ENCODE assay signal across 8 cellular contexts in the genomic region with DNA sequence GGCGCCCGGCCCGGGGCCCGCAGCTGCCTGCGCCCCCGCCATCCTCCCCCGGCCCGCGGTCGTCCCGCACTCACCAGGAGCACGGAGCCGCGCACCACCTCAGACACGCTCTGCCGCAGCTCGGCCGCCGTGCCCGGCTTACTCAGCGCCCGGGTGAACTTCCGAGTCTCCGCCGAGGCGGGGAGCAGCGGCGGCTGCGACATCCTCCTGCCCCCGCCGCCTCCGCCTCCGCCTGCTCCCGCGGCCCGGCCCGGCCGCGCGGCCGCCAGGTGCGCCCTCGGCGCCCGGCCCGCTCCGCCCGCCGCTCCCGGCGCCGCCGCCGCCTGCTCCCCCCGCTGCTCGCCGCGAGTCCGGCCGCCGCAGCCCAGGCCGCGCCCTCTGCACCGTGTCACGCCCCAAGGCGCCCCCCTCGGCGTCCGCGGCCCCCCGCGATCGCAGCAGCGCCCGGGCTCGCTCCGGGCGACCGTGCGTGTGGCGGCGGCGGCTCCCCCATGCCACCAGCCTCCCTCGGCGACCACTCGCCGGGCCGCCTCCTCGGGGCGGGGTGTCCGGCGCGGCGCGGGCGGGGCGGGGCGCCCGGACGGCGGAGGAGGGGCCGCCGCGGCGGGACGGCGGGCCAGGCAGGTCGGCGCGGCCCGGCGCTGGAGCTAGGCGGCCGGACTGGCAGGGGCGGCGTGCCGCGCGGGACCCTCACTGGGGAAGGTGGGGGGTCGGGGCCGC.
DNase-seq lines count a peak whose midpoint lies in the region; ATAC-seq and TF ChIP-seq lines count a peak whose summit lies in the region.

No MANE protein-coding gene starts in this region.

- peak overlapping the region; percentile 90 for H3K27ac ChIP-seq in caudate nucleus (ENCODE audit: low read depth, low read length)

- in situ Hi-C loops in G401 (cut with HindIII; ENCODE audit: low sequenced_read_pairs) = no loop called here
- in situ Hi-C loops in KBM-7 (cut with MboI; ENCODE audit: low pct_unique_long_range_greater_than_20kb, low sequenced_read_pairs) = no loop called here

- peak overlapping the region; percentile 73 for H3K4me3 ChIP-seq in WI38 (ENCODE audit: low read depth, low read length)

- no peak for TF ChIP-seq CTCF in WI38 (IDR thresholded peaks at IDR 0.05; ENCODE audit: low read depth, low read length)

- ATAC-seq in GM21717 (IDR thresholded peaks at IDR 0.05; ENCODE audit: unreplicated experiment) = peak; percentile 38

- DNase-seq in G401 (ENCODE audit: low spot score) = peak; percentile 45
- DNase-seq in KBM-7 = peak; percentile 28
- peak in 31 of 61 donors; percentile 6 to 69 (median 37) for DNase-seq in caudate nucleus (lab: John Stamatoyannopoulos, UW)
- DNase-seq in kidney glomerular epithelial cell (lab: John Stamatoyannopoulos, UW) = peak; percentile 11
- DNase-seq in stimulated activated CD4-positive, alpha-beta T cell treated with anti-CD3 and anti-CD28 coated beads, Interleukin-15, amount 100 ng/mL, for 48 hours (ENCODE audit: low read depth in 2 of 2) = peak; percentile 44 to 59
- no peak for DNase-seq in middle frontal gyrus (ENCODE audit: extremely low spot score, low spot score)
